1 cellular context compared by ENCODE assay signal in the genomic region with DNA sequence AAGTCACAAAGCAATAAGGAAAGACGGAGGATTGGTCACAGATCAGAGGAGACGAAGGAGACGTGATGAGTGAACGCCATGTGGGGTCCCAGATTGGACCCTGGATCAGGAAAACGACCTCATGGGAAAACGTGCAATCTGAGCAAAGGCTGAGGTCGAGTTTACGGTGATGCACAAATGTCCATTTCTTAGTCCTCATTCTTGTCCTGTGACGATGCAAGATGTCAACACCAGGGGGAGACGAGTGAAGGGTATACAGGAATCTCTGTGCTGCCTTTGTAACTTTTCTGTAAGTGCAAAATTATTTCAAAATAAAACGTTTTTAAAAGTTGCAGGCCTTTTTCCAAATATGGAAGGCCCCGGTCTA.
TF ChIP-seq lines count a peak whose summit lies in the region.

No MANE protein-coding gene starts in this region.

TF ChIP-seq in IMR-90, 13 proteins besides CTCF, POLR2A, EP300 and RAD21:
- TF ChIP-seq CEBPB (IDR thresholded peaks at IDR 0.05; ENCODE audit: low read depth, low read length) (no peak), BHLHE40 (IDR thresholded peaks at IDR 0.05; ENCODE audit: low read depth, low read length) (no peak), MXI1 (IDR thresholded peaks at IDR 0.05; ENCODE audit: borderline replicate concordance, low read depth, low read length) (no peak), RFX5 (IDR thresholded peaks at IDR 0.05; ENCODE audit: low read depth, low read length) (no peak), MAZ (IDR thresholded peaks at IDR 0.05; ENCODE audit: borderline replicate concordance, low read depth, low read length) (no peak), FOS (IDR thresholded peaks at IDR 0.05; ENCODE audit: low read depth, low read length) (no peak), CHD1 (IDR thresholded peaks at IDR 0.05; ENCODE audit: low read depth, low read length) (no peak), NFE2L2 (IDR thresholded peaks at IDR 0.05; ENCODE audit: low read depth, low read length) (no peak), MAFK (IDR thresholded peaks at IDR 0.05; ENCODE audit: low read depth, low read length) (no peak), RCOR1 (IDR thresholded peaks at IDR 0.05; ENCODE audit: insufficient replicate concordance, low read length) (no peak), SMC3 (IDR thresholded peaks at IDR 0.05; ENCODE audit: low read depth, low read length) (no peak)
- TF ChIP-seq, protein P1, sequence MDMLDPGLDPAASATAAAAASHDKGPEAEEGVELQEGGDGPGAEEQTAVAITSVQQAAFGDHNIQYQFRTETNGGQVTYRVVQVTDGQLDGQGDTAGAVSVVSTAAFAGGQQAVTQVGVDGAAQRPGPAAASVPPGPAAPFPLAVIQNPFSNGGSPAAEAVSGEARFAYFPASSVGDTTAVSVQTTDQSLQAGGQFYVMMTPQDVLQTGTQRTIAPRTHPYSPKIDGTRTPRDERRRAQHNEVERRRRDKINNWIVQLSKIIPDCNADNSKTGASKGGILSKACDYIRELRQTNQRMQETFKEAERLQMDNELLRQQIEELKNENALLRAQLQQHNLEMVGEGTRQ (IDR thresholded peaks at IDR 0.05; ENCODE audit: low read depth, low read length) = no peak
- TF ChIP-seq, protein P2, sequence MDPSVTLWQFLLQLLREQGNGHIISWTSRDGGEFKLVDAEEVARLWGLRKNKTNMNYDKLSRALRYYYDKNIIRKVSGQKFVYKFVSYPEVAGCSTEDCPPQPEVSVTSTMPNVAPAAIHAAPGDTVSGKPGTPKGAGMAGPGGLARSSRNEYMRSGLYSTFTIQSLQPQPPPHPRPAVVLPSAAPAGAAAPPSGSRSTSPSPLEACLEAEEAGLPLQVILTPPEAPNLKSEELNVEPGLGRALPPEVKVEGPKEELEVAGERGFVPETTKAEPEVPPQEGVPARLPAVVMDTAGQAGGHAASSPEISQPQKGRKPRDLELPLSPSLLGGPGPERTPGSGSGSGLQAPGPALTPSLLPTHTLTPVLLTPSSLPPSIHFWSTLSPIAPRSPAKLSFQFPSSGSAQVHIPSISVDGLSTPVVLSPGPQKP (IDR thresholded peaks at IDR 0.05; ENCODE audit: borderline replicate concordance, low read depth, low read length) = no peak
